In genomic region chr5:54022156-54022685, GRCh38 we compare ENCODE assay signal across 17 cellular contexts.
DNase-seq lines count a peak whose midpoint lies in the region; ATAC-seq and TF ChIP-seq lines count a peak whose summit lies in the region.
"Had no signal": no experiment of that assay in that cellular context is flagged by ENCODE, and none has a peak within 500 bp of the region (broad histone marks: within the 10 kb centered on the region; RNA-seq: fewer than 3 reads in every experiment).

No MANE protein-coding gene starts in this region.

- H3K4me3 ChIP-seq in spleen (no peak overlapping the region), thyroid gland (replicated peaks in 1 of 3) (no peak overlapping the region)
- H3K4me3 ChIP-seq: heart left ventricle, left lung, tibial nerve had no signal

- H3K27ac ChIP-seq in KOPT-K1 (ENCODE audit: low read depth, low read length, poor library complexity, severe bottlenecking) = peak overlapping the region; percentile 16
- H3K27ac ChIP-seq in spleen = no peak overlapping the region
- H3K27ac ChIP-seq in thyroid gland = no peak overlapping the region
- H3K27ac ChIP-seq: heart left ventricle, left lung, tibial nerve, VCaP had no signal

- TF ChIP-seq CTCF in spleen (IDR thresholded peaks at IDR 0.05 in 8 of 11, conservative IDR thresholded peaks at IDR 0.05 in 3 of 11) = no peak
- no peak for TF ChIP-seq CTCF in thyroid gland (IDR thresholded peaks at IDR 0.05)

- no peak for DNase-seq in T-helper 1 cell
- no peak for DNase-seq in activated naive CD4-positive, alpha-beta T cell treated with anti-CD3 and anti-CD28 coated beads, Interleukin-2, amount 50 U/mL, for 72 hours (ENCODE audit: low spot score in 2 of 2)
- DNase-seq in naive thymus-derived CD8-positive, alpha-beta T cell = no peak
- DNase-seq in COR-L47 (lab: John Stamatoyannopoulos, UW) = no peak
- DNase-seq in spleen = no peak
- DNase-seq in thyroid gland = no peak
- DNase-seq: 8988T; central memory CD4-positive, alpha-beta T cell; heart left ventricle; left lung; NCI-H1436; NCI-H524 had no signal

- peaks cover 21% of the 10 kb centered on the region for H3K4me1 Mint-ChIP-seq in T-helper 1 cell treated with Interleukin-12 subunit alpha and Interleukin-12 subunit beta and Interleukin-4 antibody, amounts not matched to agents 30 μg/mL and 1 μg/mL, for 36 hours (ENCODE audit: low read depth)
- peaks cover 20 to 31% (median 28%) of the 10 kb centered on the region in 4 donors for H3K4me1 Mint-ChIP-seq in naive thymus-derived CD8-positive, alpha-beta T cell

- POLR2A ChIA-PET in naive thymus-derived CD8-positive, alpha-beta T cell (lab: Charles Lee) = no interaction called here

- H3K4me1 ChIP-seq in spleen (peaks cover 0 to 17% (median 5%) of the 10 kb centered on the region in 6 donors), thyroid gland (no peaks in the 10 kb centered on the region)
- H3K4me1 ChIP-seq: tibial nerve had no signal

- no peaks in the 10 kb centered on the region for H3K9me3 Mint-ChIP-seq in T-helper 1 cell treated with Interleukin-12 subunit alpha and Interleukin-12 subunit beta and Interleukin-4 antibody, amounts not matched to agents 30 μg/mL and 1 μg/mL, for 36 hours
- peaks cover 0 to 5% of the 10 kb centered on the region in 2 donors for H3K9me3 Mint-ChIP-seq in activated naive CD4-positive, alpha-beta T cell treated with anti-CD3 and anti-CD28 coated beads, Interleukin-2, amount 50 U/mL, for 72 hours
- H3K9me3 Mint-ChIP-seq in naive thymus-derived CD8-positive, alpha-beta T cell = no peaks in the 10 kb centered on the region

- intact Hi-C loops in spleen (cut with DNase I; ENCODE audit: low total_unique reads) (no loop called here), thyroid gland (cut with DNase I) (no loop called here)

- H3K9me3 ChIP-seq in KOPT-K1 (ENCODE audit: insufficient read depth, low read length, poor library complexity, severe bottlenecking) (no peaks in the 10 kb centered on the region), spleen (no peaks in the 10 kb centered on the region), thyroid gland (no peaks in the 10 kb centered on the region)
- H3K9me3 ChIP-seq: heart left ventricle, left lung, tibial nerve had no signal

- H3K27me3 ChIP-seq in spleen (replicated peaks in 1 of 7) (no peaks in the 10 kb centered on the region), thyroid gland (no peaks in the 10 kb centered on the region)
- H3K27me3 ChIP-seq: heart left ventricle, left lung, tibial nerve had no signal

- ATAC-seq in activated naive CD4-positive, alpha-beta T cell treated with anti-CD3 and anti-CD28 coated beads, Interleukin-2, amount 50 U/mL, for 72 hours = peak; percentile 14 to 34
- ATAC-seq in naive thymus-derived CD8-positive, alpha-beta T cell = no peak
- ATAC-seq: heart left ventricle, left lung, Right ventricle myocardium inferior had no signal

- no peaks in the 10 kb centered on the region for H3K27me3 Mint-ChIP-seq in T-helper 1 cell treated with Interleukin-12 subunit alpha and Interleukin-12 subunit beta and Interleukin-4 antibody, amounts not matched to agents 30 μg/mL and 1 μg/mL, for 36 hours (ENCODE audit: low read depth)
- H3K27me3 Mint-ChIP-seq in naive thymus-derived CD8-positive, alpha-beta T cell = no peaks in the 10 kb centered on the region

- peak overlapping the region; percentile 85 for H3K27ac Mint-ChIP-seq in T-helper 1 cell treated with Interleukin-12 subunit alpha and Interleukin-12 subunit beta and Interleukin-4 antibody, amounts not matched to agents 30 μg/mL and 1 μg/mL, for 36 hours
- H3K27ac Mint-ChIP-seq in activated naive CD4-positive, alpha-beta T cell treated with anti-CD3 and anti-CD28 coated beads, Interleukin-2, amount 50 U/mL, for 72 hours = peak overlapping the region; percentile 72 to 81
- H3K27ac Mint-ChIP-seq in naive thymus-derived CD8-positive, alpha-beta T cell = peak overlapping the region in 6 of 10 donors; percentile 8 to 68 (median 32)

- WGBS in spleen, 5 donors = 58 to 76% (median 63%) methylated on average over 3 of the region's 3 CpGs
- WGBS in thyroid gland, 2 donors = 85 to 92% methylated on average over 3 of the region's 3 CpGs

- peak overlapping the region; percentile 82 for H3K4me3 Mint-ChIP-seq in T-helper 1 cell treated with Interleukin-12 subunit alpha and Interleukin-12 subunit beta and Interleukin-4 antibody, amounts not matched to agents 30 μg/mL and 1 μg/mL, for 36 hours
- H3K4me3 Mint-ChIP-seq in naive thymus-derived CD8-positive, alpha-beta T cell = peak overlapping the region in 7 of 10 donors; percentile 3 to 54 (median 34)

- no peaks in the 10 kb centered on the region for H3K36me3 ChIP-seq in KOPT-K1 (ENCODE audit: insufficient read depth, low read length)
- H3K36me3 ChIP-seq in spleen = no peaks in the 10 kb centered on the region
- H3K36me3 ChIP-seq in thyroid gland = no peaks in the 10 kb centered on the region
- H3K36me3 ChIP-seq: heart left ventricle, left lung, tibial nerve had no signal

- TF ChIP-seq POLR2A in spleen (IDR thresholded peaks at IDR 0.05) = no peak
- no peak for TF ChIP-seq POLR2A in thyroid gland (IDR thresholded peaks at IDR 0.05)

- peaks cover 2% of the 10 kb centered on the region for H3K36me3 Mint-ChIP-seq in T-helper 1 cell treated with Interleukin-12 subunit alpha and Interleukin-12 subunit beta and Interleukin-4 antibody, amounts not matched to agents 30 μg/mL and 1 μg/mL, for 36 hours (ENCODE audit: low read depth)
- H3K36me3 Mint-ChIP-seq in activated naive CD4-positive, alpha-beta T cell treated with anti-CD3 and anti-CD28 coated beads, Interleukin-2, amount 50 U/mL, for 72 hours = peaks cover under 1 to 6% of the 10 kb centered on the region in 2 donors
- H3K36me3 Mint-ChIP-seq in naive thymus-derived CD8-positive, alpha-beta T cell = peaks cover 4 to 17% (median 9%) of the 10 kb centered on the region in 3 donors

Comparison
In these comparisons a context has a peak if more than half of its experiments do, and no peak if none do; other contexts are left out.
1. H3K27ac Mint-ChIP-seq: peak in every context shown above with its lines; median percentile 85 in T-helper 1 cell treated with Interleukin-12 subunit alpha and Interleukin-12 subunit beta and Interleukin-4 antibody, amounts not matched to agents 30 μg/mL and 1 μg/mL, for 36 hours; 76 in activated naive CD4-positive, alpha-beta T cell treated with anti-CD3 and anti-CD28 coated beads, Interleukin-2, amount 50 U/mL, for 72 hours; 32 in naive thymus-derived CD8-positive, alpha-beta T cell.
2. ATAC-seq: peak in activated naive CD4-positive, alpha-beta T cell treated with anti-CD3 and anti-CD28 coated beads, Interleukin-2, amount 50 U/mL, for 72 hours (2 of 2); none in naive thymus-derived CD8-positive, alpha-beta T cell (0 of 2).